ENCODE assay signal across 8 cellular contexts in genomic region chr4:109729155-109729562, GRCh38. TPM values are rescaled to one million over a fixed set of nuclear protein-coding genes. Genes with fewer than 3 reads are reported as not detected.
DNase-seq lines count a peak whose midpoint lies in the region; ATAC-seq, FAIRE-seq and TF ChIP-seq lines count a peak whose summit lies in the region.

No MANE protein-coding gene starts in this region.

- no peaks in the 10 kb centered on the region for H3K9me1 ChIP-seq in keratinocyte (ENCODE audit: control insufficient read depth, extremely low read depth, insufficient read depth, low read length)

- H2AFZ ChIP-seq in DND-41 (ENCODE audit: low read depth, low read length) (peak overlapping the region; percentile 97), keratinocyte (ENCODE audit: control insufficient read depth, low read length) (peak overlapping the region; percentile 92)

- TF ChIP-seq CTCF in DND-41 (IDR thresholded peaks at IDR 0.05; ENCODE audit: borderline replicate concordance, extremely low read depth, low read length, poor library complexity, severe bottlenecking) (no peak), astrocyte of the spinal cord (IDR thresholded peaks at IDR 0.05; ENCODE audit: low read depth, low read length) (no peak), keratinocyte (optimal IDR thresholded peaks at IDR 0.05 in 1 of 3, IDR thresholded peaks at IDR 0.05 in 1 of 3, conservative IDR thresholded peaks at IDR 0.05 in 1 of 3; ENCODE audit: extremely low read depth in 1 of 3, insufficient read depth in 2 of 3, low read length in 3 of 3) (no peak)

- H3K27me3 ChIP-seq in DND-41 (ENCODE audit: insufficient read depth, low read length, poor library complexity): no peaks in the 10 kb centered on the region
- H3K27me3 ChIP-seq in keratinocyte (ENCODE audit: control insufficient read depth, extremely low read depth, insufficient read depth, low read length): no peaks in the 10 kb centered on the region

- ATAC-seq in DND-41 (ENCODE audit: insufficient read depth, low read depth): no peak

- peak overlapping the region; percentile 62; the same call in 1 of the 2 replicates for H3K27ac ChIP-seq in DND-41 (ENCODE audit: low read length)
- peak overlapping the region; percentile 44 for H3K27ac ChIP-seq in KOPT-K1 (ENCODE audit: low read depth, low read length, poor library complexity, severe bottlenecking)
- H3K27ac ChIP-seq in keratinocyte (ENCODE audit: control insufficient read depth, insufficient read depth, low read length): peak overlapping the region; percentile 78
- H3K27ac ChIP-seq in substantia nigra (ENCODE audit: low read depth, low read length, poor library complexity, severe bottlenecking): peak overlapping the region; percentile 50

- H3K4me1 ChIP-seq in DND-41 (ENCODE audit: insufficient read depth, low read length) (peaks cover 26% of the 10 kb centered on the region), keratinocyte (ENCODE audit: control insufficient read depth, extremely low read depth, insufficient read depth, low read length) (peaks cover 11% of the 10 kb centered on the region)

- dilution Hi-C loops in keratinocyte (cut with MboI; ENCODE audit: extremely low pct_ligation_motif_present, low sequenced_read_pairs): no loop called here

- H3K9ac ChIP-seq in DND-41 (ENCODE audit: low read depth, low read length) (peak overlapping the region; percentile 74), keratinocyte (ENCODE audit: control insufficient read depth, extremely low read depth, insufficient read depth, low read length) (peak overlapping the region; percentile 90)

- H3K4me2 ChIP-seq in DND-41 (ENCODE audit: insufficient read depth, low read length): peak overlapping the region; percentile 99
- H3K4me2 ChIP-seq in keratinocyte (ENCODE audit: control insufficient read depth, extremely low read depth, insufficient read depth, low read depth, low read length): peak overlapping the region; percentile 75

- in situ Hi-C loops in astrocyte of the spinal cord (cut with HindIII; ENCODE audit: low sequenced_read_pairs): no loop called here

- no peak for FAIRE-seq in keratinocyte (lab: Jason Lieb, UNC)

- H3K4me3 ChIP-seq in DND-41 (ENCODE audit: low read depth in 1 of 2, low read length in 2 of 2): peak overlapping the region; percentile 82 to 98
- peak overlapping the region; percentile 80 for H3K4me3 ChIP-seq in astrocyte of the spinal cord (ENCODE audit: low read depth, low read length)
- H3K4me3 ChIP-seq in keratinocyte (ENCODE audit: control insufficient read depth in 2 of 3, extremely low read depth in 1 of 3, insufficient read depth in 2 of 3, low read depth in 1 of 3, low read length in 3 of 3): peak overlapping the region; percentile 55 to 87 (median 73)

- H3K9me3 ChIP-seq in DND-41 (ENCODE audit: insufficient read depth, low read length, severe bottlenecking) (no peaks in the 10 kb centered on the region), KOPT-K1 (ENCODE audit: insufficient read depth, low read length, poor library complexity, severe bottlenecking) (no peaks in the 10 kb centered on the region), keratinocyte (ENCODE audit: control insufficient read depth, low read depth, low read length) (no peaks in the 10 kb centered on the region)

- DNase-seq in DND-41: no peak
- peak; percentile 22 for DNase-seq in astrocyte of the spinal cord (ENCODE audit: low read depth, low spot score)
- no peak for DNase-seq in keratinocyte (ENCODE audit: low read depth, low spot score)
- DNase-seq in substantia nigra (lab: John Stamatoyannopoulos, UW): peak in 2 of 49 donors; percentile 2 to 10
- no peak for DNase-seq in nucleus accumbens (lab: John Stamatoyannopoulos, UW)
- no peak for DNase-seq in NCI-H1436 treated with DMSO at 0.1 percent for 48 hours (lab: John Stamatoyannopoulos, UW)
- no peak for DNase-seq in NCI-H510A (lab: John Stamatoyannopoulos, UW)

- H3K79me2 ChIP-seq in DND-41 (ENCODE audit: insufficient read depth, low read length) (no peaks in the 10 kb centered on the region; the same call in 1 of the 2 replicates), keratinocyte (ENCODE audit: control insufficient read depth, insufficient read depth, low read length) (peaks cover 40% of the 10 kb centered on the region)

- H3K36me3 ChIP-seq in DND-41 (ENCODE audit: insufficient read depth, low read length) (no peaks in the 10 kb centered on the region), KOPT-K1 (ENCODE audit: insufficient read depth, low read length) (no peaks in the 10 kb centered on the region), keratinocyte (ENCODE audit: control insufficient read depth in 2 of 2, extremely low read depth in 1 of 2, insufficient read depth in 2 of 2, low read length in 2 of 2) (no peaks in the 10 kb centered on the region)

- no peaks in the 10 kb centered on the region for H4K20me1 ChIP-seq in DND-41 (ENCODE audit: insufficient read depth, low read length)
- no peaks in the 10 kb centered on the region for H4K20me1 ChIP-seq in keratinocyte (ENCODE audit: control insufficient read depth, extremely low read depth, insufficient read depth, low read length)

RNA-seq across cellular contexts. Expression of gene PLA2G12A, which starts 0.7 kb away (rescaled TPM):
- polyA plus RNA-seq in keratinocyte: 14.8 to 80.8 TPM (median 63.7 TPM) in 3 replicates
- polyA plus RNA-seq in keratinocyte (2011; ENCODE audit: low read depth): 12.6 TPM
- polyA plus RNA-seq in keratinocyte (2011; cell fraction: cytosol; rRNA removed): 28.4 and 33.2 TPM in 2 replicates
- polyA plus RNA-seq in keratinocyte (2011; cell fraction: nucleus; rRNA removed): 12.8 and 49.0 TPM in 2 replicates
- polyA plus RNA-seq in keratinocyte (2012; ENCODE audit: low replicate concordance): 9.9 and 33.9 TPM in 2 replicates
- 61.3 to 124 TPM (median 85.5 TPM) in 3 replicates for polyA minus RNA-seq in keratinocyte
- 37.6 TPM for polyA minus RNA-seq in keratinocyte (2011; cell fraction: cytosol; rRNA and poly(A)+ RNA removed)
- 10.9 and 45.8 TPM in 2 replicates for polyA minus RNA-seq in keratinocyte (2011; cell fraction: nucleus; rRNA and poly(A)+ RNA removed)

RNA-seq across cellular contexts. Expression of gene CASP6, which starts 25.9 kb away (rescaled TPM):
- polyA plus RNA-seq in keratinocyte: 44.6 to 52.7 TPM (median 52.0 TPM) in 3 replicates
- polyA plus RNA-seq in keratinocyte (2011; ENCODE audit: low read depth): 14.8 TPM
- polyA plus RNA-seq in keratinocyte (2011; cell fraction: cytosol; rRNA removed): 27.4 and 65.5 TPM in 2 replicates
- polyA plus RNA-seq in keratinocyte (2011; cell fraction: nucleus; rRNA removed): 31.3 and 33.1 TPM in 2 replicates
- polyA plus RNA-seq in keratinocyte (2012; ENCODE audit: low replicate concordance): 12.7 and 23.9 TPM in 2 replicates
- 6.5 to 59.2 TPM (median 43.1 TPM) in 3 replicates for polyA minus RNA-seq in keratinocyte
- 32.0 TPM for polyA minus RNA-seq in keratinocyte (2011; cell fraction: cytosol; rRNA and poly(A)+ RNA removed)
- polyA minus RNA-seq in keratinocyte (2011; cell fraction: nucleus; rRNA and poly(A)+ RNA removed): 5.9 and 10.9 TPM in 2 replicates
